12 cellular contexts compared by ENCODE assay signal in genomic region chr12:124795081-124795948, GRCh38.
DNase-seq lines count a peak whose midpoint lies in the region; ATAC-seq lines count a peak whose summit lies in the region.
"Had no signal": no experiment of that assay in that cellular context is flagged by ENCODE, and none has a peak within 500 bp of the region (broad histone marks: within the 10 kb centered on the region; RNA-seq: fewer than 3 reads in every experiment).

No MANE protein-coding gene starts in this region.

- H3K27ac ChIP-seq in BLaER1 treated with 17β-estradiol and CSF1 and Interleukin-3, amounts not matched to agents 10 nM and 100 nM, result peak overlapping the region in 2 of 11 experiments; percentile 27 to 37; a peak in 2 of 22 replicates

- DNase-seq in OCI-M1 (lab: John Stamatoyannopoulos, UW) (no peak), GOT3 (lab: John Stamatoyannopoulos, UW) (no peak)
- DNase-seq: activated T-cell treated with anti-CD3 and anti-CD28 coated beads for 4 hours; NCI-H1694; stimulated activated CD4-positive, alpha-beta T cell treated with anti-CD3 and anti-CD28 coated beads, Interleukin-2, amount 100 ng/mL, for 24 hours had no signal

- H3K4me1 ChIP-seq in BLaER1 treated with 17β-estradiol and CSF1 and Interleukin-3, amounts not matched to agents 10 nM and 100 nM, result peaks cover 43 to 61% (median 50%) of the 10 kb centered on the region in 10 experiments

- H3K4me2 ChIP-seq in BLaER1 treated with 17β-estradiol and CSF1 and Interleukin-3, amounts not matched to agents 10 nM and 100 nM, result peak overlapping the region; percentile 59 to 88 (median 76); a peak in 16 of 22 replicates
- H3K4me2 ChIP-seq: GM23338 had no signal

- peak overlapping the region in 1 of 11 experiments; percentile 24; a peak in 1 of 22 replicates for H3K9ac ChIP-seq in BLaER1 treated with 17β-estradiol and CSF1 and Interleukin-3, amounts not matched to agents 10 nM and 100 nM

- no peaks in the 10 kb centered on the region for H3K27me3 ChIP-seq in BLaER1 treated with 17β-estradiol and CSF1 and Interleukin-3, amounts not matched to agents 10 nM and 100 nM

- peak; percentile 61 for ATAC-seq in GM18520 (IDR thresholded peaks at IDR 0.05; ENCODE audit: unreplicated experiment)
- peak; percentile 62 for ATAC-seq in GM21717 (IDR thresholded peaks at IDR 0.05; ENCODE audit: unreplicated experiment)
- peak; percentile 77 for ATAC-seq in HG03432 (IDR thresholded peaks at IDR 0.05; ENCODE audit: unreplicated experiment)
- ATAC-seq in HG03280 (IDR thresholded peaks at IDR 0.05; ENCODE audit: unreplicated experiment), result no peak
- no peak for ATAC-seq in HG02571 (IDR thresholded peaks at IDR 0.05; ENCODE audit: unreplicated experiment)
- ATAC-seq: GM23338 had no signal

- H3K4me3 ChIP-seq in BLaER1 treated with 17β-estradiol and CSF1 and Interleukin-3, amounts not matched to agents 10 nM and 100 nM, result no peak overlapping the region
- H3K4me3 ChIP-seq: GM23338 had no signal

- no peaks in the 10 kb centered on the region for H3K9me3 ChIP-seq in BLaER1 treated with 17β-estradiol and CSF1 and Interleukin-3, amounts not matched to agents 10 nM and 100 nM (replicated peaks in 1 of 11)

- peaks cover 0 to 56% (median 15%) of the 10 kb centered on the region in 11 experiments; a peak in 12 of 22 replicates for H4K20me1 ChIP-seq in BLaER1 treated with 17β-estradiol and CSF1 and Interleukin-3, amounts not matched to agents 10 nM and 100 nM

- H3K36me3 ChIP-seq in BLaER1 treated with 17β-estradiol and CSF1 and Interleukin-3, amounts not matched to agents 10 nM and 100 nM, result peaks cover 78 to 97% (median 87%) of the 10 kb centered on the region in 11 experiments

Comparison
In these comparisons a context has a peak if more than half of its experiments do, and no peak if none do; other contexts are left out.
1. ATAC-seq: peak in GM18520 (single experiment), GM21717 (single experiment) and HG03432 (single experiment); none in HG03280 (single experiment) and HG02571 (single experiment).